In genomic region chrX:87661761-87662160, GRCh38 we compare ENCODE assay signal across 24 cellular contexts.
"Had no signal": no experiment of that assay in that cellular context is flagged by ENCODE, and none has a peak within 500 bp of the region (broad histone marks: within the 10 kb centered on the region; RNA-seq: fewer than 3 reads in every experiment).

No MANE protein-coding gene starts in this region.

- FAIRE-seq: HTR-8/SVneo, K562 had no signal

- H3K4me3 ChIP-seq: K562, SJCRH30 had no signal

- H3K4me2 ChIP-seq: KMS-11 had no signal

- H3K4me1 ChIP-seq: SJCRH30 had no signal

- H3K36me3 ChIP-seq: SJCRH30 had no signal

- H3K27me3 ChIP-seq: SJCRH30 had no signal

- H3K27ac ChIP-seq: HL-60, KMS-11, SJCRH30 had no signal

- ATAC-seq: K562, Panc1, PC-3, Right ventricle myocardium inferior, SK-N-SH treated with all-trans-retinoic acid at 6 μM for 48 hours had no signal

- DNase-seq: Kasumi-1, MM.1S, NCI-H1092 treated with DMSO at 0.1 percent for 48 hours, NCI-H1436, NCI-H187, NCI-H2029, NCI-H2081 treated with DMSO at 0.1 percent for 48 hours, NCI-H2171, NCI-H226, NCI-H446, NCI-H510A, NCI-H524 treated with DMSO at 0.1 percent for 48 hours, NCI-H69, NCI-H774, PC-3, SHP77 treated with DMSO at 0.1 percent for 48 hours, SJCRH30 had no signal

- H3K9me3 ChIP-seq: SJCRH30 had no signal
